8 cellular contexts compared by ENCODE assay signal in genomic region chr20:2705931-2706645, GRCh38.
"Had no signal": no experiment of that assay in that cellular context is flagged by ENCODE, and none has a peak within 500 bp of the region (broad histone marks: within the 10 kb centered on the region; RNA-seq: fewer than 3 reads in every experiment).

No MANE protein-coding gene starts in this region.

- ATAC-seq: left ventricle myocardium superior had no signal

- H3K27ac Mint-ChIP-seq: activated B cell treated with CpG ODN at 0.5 μM for 24 hours; activated CD4-positive, alpha-beta T cell treated with anti-CD3 and anti-CD28 coated beads, Interleukin-2, amount 10 ng/mL, durations not matched to agents 7 days and 5 days had no signal

- DNase-seq: activated B cell treated with CpG ODN at 0.5 μM for 24 hours; activated CD4-positive, alpha-beta T cell treated with anti-CD3 and anti-CD28 coated beads, Interleukin-2, amount 10 ng/mL, durations not matched to agents 7 days and 5 days; activated naive CD4-positive, alpha-beta T cell; foreskin melanocyte; left ventricle myocardium superior; SK-N-SH; substantia nigra; trophoblast cell had no signal

- H3K9me3 Mint-ChIP-seq: activated B cell treated with CpG ODN at 0.5 μM for 24 hours; activated CD4-positive, alpha-beta T cell treated with anti-CD3 and anti-CD28 coated beads, Interleukin-2, amount 10 ng/mL, durations not matched to agents 7 days and 5 days had no signal

- H3K4me1 Mint-ChIP-seq: activated B cell treated with CpG ODN at 0.5 μM for 24 hours had no signal

- H3K4me3 Mint-ChIP-seq: activated B cell treated with CpG ODN at 0.5 μM for 24 hours; activated CD4-positive, alpha-beta T cell treated with anti-CD3 and anti-CD28 coated beads, Interleukin-2, amount 10 ng/mL, durations not matched to agents 7 days and 5 days had no signal

- H3K27me3 Mint-ChIP-seq: activated CD4-positive, alpha-beta T cell treated with anti-CD3 and anti-CD28 coated beads, Interleukin-2, amount 10 ng/mL, durations not matched to agents 7 days and 5 days had no signal
